Comparison of ENCODE assay signal across 9 cellular contexts in genomic region chr10:95289003-95289920, GRCh38. TPM values are rescaled to one million over a fixed set of nuclear protein-coding genes. Genes with fewer than 3 reads are reported as not detected.
DNase-seq lines count a peak whose midpoint lies in the region; ATAC-seq lines count a peak whose summit lies in the region.
"Had no signal": no experiment of that assay in that cellular context is flagged by ENCODE, and none has a peak within 500 bp of the region (broad histone marks: within the 10 kb centered on the region; RNA-seq: fewer than 3 reads in every experiment).

No MANE protein-coding gene starts in this region.

- WGBS in mesodermal cell (ENCODE audit: insufficient coverage in 2 of 2), 2 experiments = 64 to 71% methylated on average over 5 to 9 of the region's 12 CpGs

- H3K9me3 ChIP-seq in mesodermal cell (ENCODE audit: control insufficient read depth, low read length) = no peaks in the 10 kb centered on the region

- peaks cover 14% of the 10 kb centered on the region for H3K36me3 ChIP-seq in mesodermal cell (ENCODE audit: control insufficient read depth, insufficient read depth, low read length)

- peak overlapping the region; percentile 75 for H3K4me3 ChIP-seq in mesodermal cell (ENCODE audit: extremely low read depth, insufficient read depth, low read length, poor library complexity, severe bottlenecking)

- DNase-seq in DMS 273 (lab: John Stamatoyannopoulos, UW; ENCODE audit: unreplicated experiment) = peak; percentile 12
- DNase-seq in DMS 273 treated with DMSO at 0.1 percent for 48 hours (lab: John Stamatoyannopoulos, UW) = no peak
- peak; percentile 53 for DNase-seq in NCI-H774 (lab: John Stamatoyannopoulos, UW)
- DNase-seq in dermis blood vessel endothelial cell = peak; percentile 59
- no peak for DNase-seq in stimulated activated CD4-positive, alpha-beta T cell treated with anti-CD3 and anti-CD28 coated beads, Interleukin-15, amount 100 ng/mL, for 24 hours
- no peak for DNase-seq in activated naive CD4-positive, alpha-beta T cell (lab: John Stamatoyannopoulos, UW)

- no peak for ATAC-seq in HG03521 (IDR thresholded peaks at IDR 0.05; ENCODE audit: unreplicated experiment)

- H3K27ac ChIP-seq in mesodermal cell (ENCODE audit: low read depth, low read length, severe bottlenecking) = no peak overlapping the region
- H3K27ac ChIP-seq: 22Rv1 had no signal

- H3K4me1 ChIP-seq in mesodermal cell (ENCODE audit: control insufficient read depth, insufficient read depth, low read length, poor library complexity, severe bottlenecking) = peaks cover 18% of the 10 kb centered on the region

RNA-seq across cellular contexts. Expression of gene PDLIM1, which starts 1.5 kb away (rescaled TPM):
- 62.5 and 188 TPM in 2 replicates for total RNA-seq in dermis blood vessel endothelial cell
- polyA plus RNA-seq in mesodermal cell (2013, experiment 1 of 2) = 168 TPM
- 163 TPM for polyA plus RNA-seq in mesodermal cell (2013, experiment 2 of 2)

Comparison
In these comparisons a context has a peak if more than half of its experiments do, and no peak if none do; other contexts are left out.
1. DNase-seq: peak in DMS 273 (single experiment), NCI-H774 (single experiment) and dermis blood vessel endothelial cell (single experiment); none in DMS 273 treated with DMSO at 0.1 percent for 48 hours (single experiment), stimulated activated CD4-positive, alpha-beta T cell treated with anti-CD3 and anti-CD28 coated beads, Interleukin-15, amount 100 ng/mL, for 24 hours (single experiment) and activated naive CD4-positive, alpha-beta T cell (0 of 4).